Comparison of ENCODE assay signal across 1 cellular context in the genomic region with DNA sequence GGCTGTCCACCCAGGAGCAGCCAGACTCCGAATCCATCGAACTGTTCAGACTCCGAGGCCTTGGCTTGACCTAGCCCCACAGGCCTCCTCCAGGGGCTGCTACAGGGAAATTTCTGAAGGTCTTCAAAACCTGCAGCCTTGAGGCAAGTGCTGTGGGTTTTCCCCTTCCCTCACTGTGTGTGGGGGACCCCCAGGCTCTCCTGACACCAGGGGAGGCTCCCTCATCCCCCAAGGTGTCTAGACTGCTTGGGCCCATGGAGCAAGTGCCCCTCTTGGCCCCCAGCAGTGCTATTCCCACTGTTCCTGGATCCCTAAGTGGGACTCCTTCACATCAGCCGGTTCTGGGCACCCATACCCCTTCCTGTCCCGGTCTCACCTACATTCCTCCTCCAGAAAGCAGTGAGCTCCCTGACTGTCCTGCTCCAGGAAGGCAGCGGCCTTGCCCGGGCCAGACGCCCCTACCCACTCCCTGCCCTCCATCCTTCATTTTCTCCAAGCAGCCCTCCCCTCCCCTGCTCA.
A peak's percentile ranks its signal among the peaks of the same experiment; 100 is the strongest.
TF ChIP-seq lines count a peak whose summit lies in the region.

No MANE protein-coding gene starts in this region.

TF ChIP-seq in K562, 482 proteins besides CTCF, POLR2A, EP300 and RAD21 (continues in another document):
- TF ChIP-seq PML (IDR thresholded peaks at IDR 0.05; ENCODE audit: low read length) (no peak), CHD2 (IDR thresholded peaks at IDR 0.05; ENCODE audit: low read depth, low read length) (no peak), RFX5 (IDR thresholded peaks at IDR 0.05; ENCODE audit: low read depth, low read length) (no peak), MAFG (tag; conservative IDR thresholded peaks at IDR 0.05) (no peak), HDAC1 (IDR thresholded peaks at IDR 0.05) (no peak), ZNF79 (CRISPR knock-in tag; IDR thresholded peaks at IDR 0.05; ENCODE audit: low read depth) (no peak), ZNF146 (CRISPR knock-in tag; IDR thresholded peaks at IDR 0.05; ENCODE audit: unreplicated experiment) (peak; percentile 7), BDP1 (IDR thresholded peaks at IDR 0.05; ENCODE audit: insufficient read depth, insufficient read length) (no peak), PHF8 (IDR thresholded peaks at IDR 0.05; ENCODE audit: borderline replicate concordance, low read length) (no peak), JUN (IDR thresholded peaks at IDR 0.05; ENCODE audit: borderline replicate concordance, low read depth, low read length) (no peak), JUN (CRISPR knock-in tag; IDR thresholded peaks at IDR 0.05; ENCODE audit: borderline replicate concordance) (peak; percentile 50; the same call in 1 of the 2 replicates), NFATC3 (IDR thresholded peaks at IDR 0.05) (no peak), EWSR1 (IDR thresholded peaks at IDR 0.05; ENCODE audit: borderline replicate concordance, low read depth, partially characterized antibody) (no peak), MIER1 (IDR thresholded peaks at IDR 0.05; ENCODE audit: low read depth) (0 out of 2 replicates have a peak, but pooled peaks have one; percentile 52), NFRKB (IDR thresholded peaks at IDR 0.05; ENCODE audit: low read depth) (0 out of 2 replicates have a peak, but pooled peaks have one; percentile 16), ZNF134 (CRISPR knock-in tag; conservative IDR thresholded peaks at IDR 0.05) (no peak), STAG1 (CRISPR knock-in tag; IDR thresholded peaks at IDR 0.05; ENCODE audit: borderline replicate concordance) (no peak), NELFE (IDR thresholded peaks at IDR 0.05; ENCODE audit: insufficient read depth, insufficient read length) (no peak), HNRNPK (IDR thresholded peaks at IDR 0.05; ENCODE audit: low read depth, low read length, poor library complexity, severe bottlenecking) (no peak), SIN3A (IDR thresholded peaks at IDR 0.05; ENCODE audit: borderline replicate concordance in 2 of 2, control insufficient read depth in 1 of 2, low read depth in 2 of 2, low read length in 2 of 2) (no peak), SMARCE1 (IDR thresholded peaks at IDR 0.05) (no peak), ZNF408 (CRISPR knock-in tag; IDR thresholded peaks at IDR 0.05; ENCODE audit: low read depth) (no peak), TSC22D4 (tag; IDR thresholded peaks at IDR 0.05) (no peak), PHTF2 (CRISPR knock-in tag; IDR thresholded peaks at IDR 0.05) (no peak)
- TF ChIP-seq, protein P1, sequence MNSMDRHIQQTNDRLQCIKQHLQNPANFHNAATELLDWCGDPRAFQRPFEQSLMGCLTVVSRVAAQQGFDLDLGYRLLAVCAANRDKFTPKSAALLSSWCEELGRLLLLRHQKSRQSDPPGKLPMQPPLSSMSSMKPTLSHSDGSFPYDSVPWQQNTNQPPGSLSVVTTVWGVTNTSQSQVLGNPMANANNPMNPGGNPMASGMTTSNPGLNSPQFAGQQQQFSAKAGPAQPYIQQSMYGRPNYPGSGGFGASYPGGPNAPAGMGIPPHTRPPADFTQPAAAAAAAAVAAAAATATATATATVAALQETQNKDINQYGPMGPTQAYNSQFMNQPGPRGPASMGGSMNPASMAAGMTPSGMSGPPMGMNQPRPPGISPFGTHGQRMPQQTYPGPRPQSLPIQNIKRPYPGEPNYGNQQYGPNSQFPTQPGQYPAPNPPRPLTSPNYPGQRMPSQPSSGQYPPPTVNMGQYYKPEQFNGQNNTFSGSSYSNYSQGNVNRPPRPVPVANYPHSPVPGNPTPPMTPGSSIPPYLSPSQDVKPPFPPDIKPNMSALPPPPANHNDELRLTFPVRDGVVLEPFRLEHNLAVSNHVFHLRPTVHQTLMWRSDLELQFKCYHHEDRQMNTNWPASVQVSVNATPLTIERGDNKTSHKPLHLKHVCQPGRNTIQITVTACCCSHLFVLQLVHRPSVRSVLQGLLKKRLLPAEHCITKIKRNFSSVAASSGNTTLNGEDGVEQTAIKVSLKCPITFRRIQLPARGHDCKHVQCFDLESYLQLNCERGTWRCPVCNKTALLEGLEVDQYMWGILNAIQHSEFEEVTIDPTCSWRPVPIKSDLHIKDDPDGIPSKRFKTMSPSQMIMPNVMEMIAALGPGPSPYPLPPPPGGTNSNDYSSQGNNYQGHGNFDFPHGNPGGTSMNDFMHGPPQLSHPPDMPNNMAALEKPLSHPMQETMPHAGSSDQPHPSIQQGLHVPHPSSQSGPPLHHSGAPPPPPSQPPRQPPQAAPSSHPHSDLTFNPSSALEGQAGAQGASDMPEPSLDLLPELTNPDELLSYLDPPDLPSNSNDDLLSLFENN (IDR thresholded peaks at IDR 0.05; ENCODE audit: low read depth in 2 of 2, low read length in 2 of 2) = no peak
- TF ChIP-seq, protein P2, sequence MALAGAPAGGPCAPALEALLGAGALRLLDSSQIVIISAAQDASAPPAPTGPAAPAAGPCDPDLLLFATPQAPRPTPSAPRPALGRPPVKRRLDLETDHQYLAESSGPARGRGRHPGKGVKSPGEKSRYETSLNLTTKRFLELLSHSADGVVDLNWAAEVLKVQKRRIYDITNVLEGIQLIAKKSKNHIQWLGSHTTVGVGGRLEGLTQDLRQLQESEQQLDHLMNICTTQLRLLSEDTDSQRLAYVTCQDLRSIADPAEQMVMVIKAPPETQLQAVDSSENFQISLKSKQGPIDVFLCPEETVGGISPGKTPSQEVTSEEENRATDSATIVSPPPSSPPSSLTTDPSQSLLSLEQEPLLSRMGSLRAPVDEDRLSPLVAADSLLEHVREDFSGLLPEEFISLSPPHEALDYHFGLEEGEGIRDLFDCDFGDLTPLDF (CRISPR knock-in tag; IDR thresholded peaks at IDR 0.05) = no peak
- TF ChIP-seq, protein P3, sequence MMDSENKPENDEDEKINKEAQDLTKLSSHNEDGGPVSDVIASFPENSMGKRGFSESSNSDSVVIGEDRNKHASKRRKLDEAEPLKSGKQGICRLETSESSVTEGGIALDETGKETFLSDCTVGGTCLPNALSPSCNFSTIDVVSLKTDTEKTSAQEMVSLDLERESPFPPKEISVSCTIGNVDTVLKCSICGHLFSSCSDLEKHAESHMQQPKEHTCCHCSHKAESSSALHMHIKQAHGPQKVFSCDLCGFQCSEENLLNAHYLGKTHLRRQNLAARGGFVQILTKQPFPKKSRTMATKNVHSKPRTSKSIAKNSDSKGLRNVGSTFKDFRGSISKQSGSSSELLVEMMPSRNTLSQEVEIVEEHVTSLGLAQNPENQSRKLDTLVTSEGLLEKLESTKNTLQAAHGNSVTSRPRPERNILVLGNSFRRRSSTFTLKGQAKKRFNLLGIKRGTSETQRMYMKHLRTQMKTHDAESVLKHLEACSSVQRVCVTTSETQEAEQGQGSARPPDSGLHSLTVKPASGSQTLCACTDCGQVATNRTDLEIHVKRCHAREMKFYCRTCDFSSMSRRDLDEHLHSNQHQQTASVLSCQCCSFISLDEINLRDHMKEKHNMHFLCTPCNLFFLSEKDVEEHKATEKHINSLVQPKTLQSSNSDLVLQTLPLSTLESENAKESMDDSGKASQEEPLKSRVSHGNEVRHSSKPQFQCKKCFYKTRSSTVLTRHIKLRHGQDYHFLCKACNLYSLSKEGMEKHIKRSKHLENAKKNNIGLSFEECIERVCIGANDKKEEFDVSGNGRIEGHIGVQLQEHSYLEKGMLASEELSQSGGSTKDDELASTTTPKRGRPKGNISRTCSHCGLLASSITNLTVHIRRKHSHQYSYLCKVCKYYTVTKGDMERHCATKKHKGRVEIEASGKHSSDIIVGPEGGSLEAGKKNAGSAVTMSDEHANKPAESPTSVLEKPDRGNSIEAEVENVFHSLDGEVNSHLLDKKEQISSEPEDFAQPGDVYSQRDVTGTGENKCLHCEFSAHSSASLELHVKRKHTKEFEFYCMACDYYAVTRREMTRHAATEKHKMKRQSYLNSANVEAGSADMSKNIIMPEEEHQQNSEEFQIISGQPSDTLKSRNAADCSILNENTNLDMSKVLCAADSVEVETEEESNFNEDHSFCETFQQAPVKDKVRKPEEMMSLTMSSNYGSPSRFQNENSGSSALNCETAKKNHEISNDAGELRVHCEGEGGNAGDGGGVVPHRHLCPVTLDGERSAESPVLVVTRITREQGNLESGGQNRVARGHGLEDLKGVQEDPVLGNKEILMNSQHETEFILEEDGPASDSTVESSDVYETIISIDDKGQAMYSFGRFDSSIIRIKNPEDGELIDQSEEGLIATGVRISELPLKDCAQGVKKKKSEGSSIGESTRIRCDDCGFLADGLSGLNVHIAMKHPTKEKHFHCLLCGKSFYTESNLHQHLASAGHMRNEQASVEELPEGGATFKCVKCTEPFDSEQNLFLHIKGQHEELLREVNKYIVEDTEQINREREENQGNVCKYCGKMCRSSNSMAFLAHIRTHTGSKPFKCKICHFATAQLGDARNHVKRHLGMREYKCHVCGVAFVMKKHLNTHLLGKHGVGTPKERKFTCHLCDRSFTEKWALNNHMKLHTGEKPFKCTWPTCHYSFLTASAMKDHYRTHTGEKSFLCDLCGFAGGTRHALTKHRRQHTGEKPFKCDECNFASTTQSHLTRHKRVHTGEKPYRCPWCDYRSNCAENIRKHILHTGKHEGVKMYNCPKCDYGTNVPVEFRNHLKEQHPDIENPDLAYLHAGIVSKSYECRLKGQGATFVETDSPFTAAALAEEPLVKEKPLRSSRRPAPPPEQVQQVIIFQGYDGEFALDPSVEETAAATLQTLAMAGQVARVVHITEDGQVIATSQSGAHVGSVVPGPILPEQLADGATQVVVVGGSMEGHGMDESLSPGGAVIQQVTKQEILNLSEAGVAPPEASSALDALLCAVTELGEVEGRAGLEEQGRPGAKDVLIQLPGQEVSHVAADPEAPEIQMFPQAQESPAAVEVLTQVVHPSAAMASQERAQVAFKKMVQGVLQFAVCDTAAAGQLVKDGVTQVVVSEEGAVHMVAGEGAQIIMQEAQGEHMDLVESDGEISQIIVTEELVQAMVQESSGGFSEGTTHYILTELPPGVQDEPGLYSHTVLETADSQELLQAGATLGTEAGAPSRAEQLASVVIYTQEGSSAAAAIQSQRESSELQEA (IDR thresholded peaks at IDR 0.05; ENCODE audit: low read depth) = no peak
- TF ChIP-seq, protein P4, sequence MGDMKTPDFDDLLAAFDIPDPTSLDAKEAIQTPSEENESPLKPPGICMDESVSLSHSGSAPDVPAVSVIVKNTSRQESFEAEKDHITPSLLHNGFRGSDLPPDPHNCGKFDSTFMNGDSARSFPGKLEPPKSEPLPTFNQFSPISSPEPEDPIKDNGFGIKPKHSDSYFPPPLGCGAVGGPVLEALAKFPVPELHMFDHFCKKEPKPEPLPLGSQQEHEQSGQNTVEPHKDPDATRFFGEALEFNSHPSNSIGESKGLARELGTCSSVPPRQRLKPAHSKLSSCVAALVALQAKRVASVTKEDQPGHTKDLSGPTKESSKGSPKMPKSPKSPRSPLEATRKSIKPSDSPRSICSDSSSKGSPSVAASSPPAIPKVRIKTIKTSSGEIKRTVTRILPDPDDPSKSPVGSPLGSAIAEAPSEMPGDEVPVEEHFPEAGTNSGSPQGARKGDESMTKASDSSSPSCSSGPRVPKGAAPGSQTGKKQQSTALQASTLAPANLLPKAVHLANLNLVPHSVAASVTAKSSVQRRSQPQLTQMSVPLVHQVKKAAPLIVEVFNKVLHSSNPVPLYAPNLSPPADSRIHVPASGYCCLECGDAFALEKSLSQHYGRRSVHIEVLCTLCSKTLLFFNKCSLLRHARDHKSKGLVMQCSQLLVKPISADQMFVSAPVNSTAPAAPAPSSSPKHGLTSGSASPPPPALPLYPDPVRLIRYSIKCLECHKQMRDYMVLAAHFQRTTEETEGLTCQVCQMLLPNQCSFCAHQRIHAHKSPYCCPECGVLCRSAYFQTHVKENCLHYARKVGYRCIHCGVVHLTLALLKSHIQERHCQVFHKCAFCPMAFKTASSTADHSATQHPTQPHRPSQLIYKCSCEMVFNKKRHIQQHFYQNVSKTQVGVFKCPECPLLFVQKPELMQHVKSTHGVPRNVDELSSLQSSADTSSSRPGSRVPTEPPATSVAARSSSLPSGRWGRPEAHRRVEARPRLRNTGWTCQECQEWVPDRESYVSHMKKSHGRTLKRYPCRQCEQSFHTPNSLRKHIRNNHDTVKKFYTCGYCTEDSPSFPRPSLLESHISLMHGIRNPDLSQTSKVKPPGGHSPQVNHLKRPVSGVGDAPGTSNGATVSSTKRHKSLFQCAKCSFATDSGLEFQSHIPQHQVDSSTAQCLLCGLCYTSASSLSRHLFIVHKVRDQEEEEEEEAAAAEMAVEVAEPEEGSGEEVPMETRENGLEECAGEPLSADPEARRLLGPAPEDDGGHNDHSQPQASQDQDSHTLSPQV (IDR thresholded peaks at IDR 0.05) = no peak
- TF ChIP-seq, protein P5, sequence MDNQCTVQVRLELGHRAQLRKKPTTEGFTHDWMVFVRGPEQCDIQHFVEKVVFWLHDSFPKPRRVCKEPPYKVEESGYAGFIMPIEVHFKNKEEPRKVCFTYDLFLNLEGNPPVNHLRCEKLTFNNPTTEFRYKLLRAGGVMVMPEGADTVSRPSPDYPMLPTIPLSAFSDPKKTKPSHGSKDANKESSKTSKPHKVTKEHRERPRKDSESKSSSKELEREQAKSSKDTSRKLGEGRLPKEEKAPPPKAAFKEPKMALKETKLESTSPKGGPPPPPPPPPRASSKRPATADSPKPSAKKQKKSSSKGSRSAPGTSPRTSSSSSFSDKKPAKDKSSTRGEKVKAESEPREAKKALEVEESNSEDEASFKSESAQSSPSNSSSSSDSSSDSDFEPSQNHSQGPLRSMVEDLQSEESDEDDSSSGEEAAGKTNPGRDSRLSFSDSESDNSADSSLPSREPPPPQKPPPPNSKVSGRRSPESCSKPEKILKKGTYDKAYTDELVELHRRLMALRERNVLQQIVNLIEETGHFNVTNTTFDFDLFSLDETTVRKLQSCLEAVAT (IDR thresholded peaks at IDR 0.05) = no peak
- TF ChIP-seq, protein P6, sequence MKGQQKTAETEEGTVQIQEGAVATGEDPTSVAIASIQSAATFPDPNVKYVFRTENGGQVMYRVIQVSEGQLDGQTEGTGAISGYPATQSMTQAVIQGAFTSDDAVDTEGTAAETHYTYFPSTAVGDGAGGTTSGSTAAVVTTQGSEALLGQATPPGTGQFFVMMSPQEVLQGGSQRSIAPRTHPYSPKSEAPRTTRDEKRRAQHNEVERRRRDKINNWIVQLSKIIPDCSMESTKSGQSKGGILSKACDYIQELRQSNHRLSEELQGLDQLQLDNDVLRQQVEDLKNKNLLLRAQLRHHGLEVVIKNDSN (CRISPR knock-in tag; IDR thresholded peaks at IDR 0.05) = 0 out of 2 replicates have a peak, but pooled peaks have one; percentile 25
- TF ChIP-seq, protein P7, sequence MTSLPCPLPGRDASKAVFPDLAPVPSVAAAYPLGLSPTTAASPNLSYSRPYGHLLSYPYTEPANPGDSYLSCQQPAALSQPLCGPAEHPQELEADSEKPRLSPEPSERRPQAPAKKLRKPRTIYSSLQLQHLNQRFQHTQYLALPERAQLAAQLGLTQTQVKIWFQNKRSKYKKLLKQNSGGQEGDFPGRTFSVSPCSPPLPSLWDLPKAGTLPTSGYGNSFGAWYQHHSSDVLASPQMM (CRISPR knock-in tag; IDR thresholded peaks at IDR 0.05) = no peak
- TF ChIP-seq, protein P8, sequence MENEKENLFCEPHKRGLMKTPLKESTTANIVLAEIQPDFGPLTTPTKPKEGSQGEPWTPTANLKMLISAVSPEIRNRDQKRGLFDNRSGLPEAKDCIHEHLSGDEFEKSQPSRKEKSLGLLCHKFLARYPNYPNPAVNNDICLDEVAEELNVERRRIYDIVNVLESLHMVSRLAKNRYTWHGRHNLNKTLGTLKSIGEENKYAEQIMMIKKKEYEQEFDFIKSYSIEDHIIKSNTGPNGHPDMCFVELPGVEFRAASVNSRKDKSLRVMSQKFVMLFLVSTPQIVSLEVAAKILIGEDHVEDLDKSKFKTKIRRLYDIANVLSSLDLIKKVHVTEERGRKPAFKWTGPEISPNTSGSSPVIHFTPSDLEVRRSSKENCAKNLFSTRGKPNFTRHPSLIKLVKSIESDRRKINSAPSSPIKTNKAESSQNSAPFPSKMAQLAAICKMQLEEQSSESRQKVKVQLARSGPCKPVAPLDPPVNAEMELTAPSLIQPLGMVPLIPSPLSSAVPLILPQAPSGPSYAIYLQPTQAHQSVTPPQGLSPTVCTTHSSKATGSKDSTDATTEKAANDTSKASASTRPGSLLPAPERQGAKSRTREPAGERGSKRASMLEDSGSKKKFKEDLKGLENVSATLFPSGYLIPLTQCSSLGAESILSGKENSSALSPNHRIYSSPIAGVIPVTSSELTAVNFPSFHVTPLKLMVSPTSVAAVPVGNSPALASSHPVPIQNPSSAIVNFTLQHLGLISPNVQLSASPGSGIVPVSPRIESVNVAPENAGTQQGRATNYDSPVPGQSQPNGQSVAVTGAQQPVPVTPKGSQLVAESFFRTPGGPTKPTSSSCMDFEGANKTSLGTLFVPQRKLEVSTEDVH (IDR thresholded peaks at IDR 0.05; ENCODE audit: low read depth, partially characterized antibody) = no peak
